Comparison of ENCODE assay signal across 8 cellular contexts in genomic region chr17:33049781-33050414, GRCh38. TPM values are rescaled to one million over a fixed set of nuclear protein-coding genes. Genes with fewer than 3 reads are reported as not detected.
DNase-seq lines count a peak whose midpoint lies in the region; ATAC-seq and TF ChIP-seq lines count a peak whose summit lies in the region.

No MANE protein-coding gene starts in this region.

- CTCF ChIA-PET in CD4-positive, alpha-beta memory T cell (lab: Charles Lee; ENCODE audit: partially characterized antibody): interaction anchor here (0.6 to 1.9 kb wide), 3 partner anchors 8 to 48 kb away, joined by 3 to 13 read pairs (median 4); no protein-coding TSS in a partner anchor

- H3K9me3 ChIP-seq in CD4-positive, alpha-beta memory T cell (ENCODE audit: control insufficient read depth in 1 of 2, low read length in 2 of 2): no peaks in the 10 kb centered on the region
- H3K9me3 ChIP-seq in HAP-1 (no peaks in the 10 kb centered on the region), Peyer's patch (no peaks in the 10 kb centered on the region)

- TF ChIP-seq CTCF in Peyer's patch (IDR thresholded peaks at IDR 0.05): peak in 5 of 6 experiments; percentile 10 to 76 (median 69)

- H3K4me3 ChIP-seq in CD4-positive, alpha-beta memory T cell (ENCODE audit: low read length in 2 of 2): no peak overlapping the region
- no peak overlapping the region for H3K4me3 ChIP-seq in HAP-1
- H3K4me3 ChIP-seq in Peyer's patch: no peak overlapping the region

- H3K36me3 ChIP-seq in CD4-positive, alpha-beta memory T cell (ENCODE audit: insufficient read depth, low read length): no peaks in the 10 kb centered on the region
- H3K36me3 ChIP-seq in HAP-1 (replicated peaks): no peaks in the 10 kb centered on the region
- no peaks in the 10 kb centered on the region for H3K36me3 ChIP-seq in Peyer's patch

- no peak for ATAC-seq in GM21723 (IDR thresholded peaks at IDR 0.05; ENCODE audit: unreplicated experiment)

- H3K4me1 Mint-ChIP-seq in CD4-positive, alpha-beta memory T cell: no peaks in the 10 kb centered on the region

- H3K4me1 ChIP-seq in CD4-positive, alpha-beta memory T cell (ENCODE audit: insufficient read depth, low read length): no peaks in the 10 kb centered on the region
- H3K4me1 ChIP-seq in HAP-1 (no peaks in the 10 kb centered on the region), Peyer's patch (no peaks in the 10 kb centered on the region)

- in situ Hi-C loops in HAP-1 (cut with MboI; ENCODE audit: low sequenced_read_pairs): no loop called here

- peaks cover 8 to 14% of the 10 kb centered on the region in 2 donors for H3K27me3 Mint-ChIP-seq in CD4-positive, alpha-beta memory T cell

- intact Hi-C loops in CD4-positive, alpha-beta memory T cell (cut with micrococcal nuclease): no loop called here

- H3K27ac ChIP-seq in CD4-positive, alpha-beta memory T cell (ENCODE audit: low read depth, low read length): no peak overlapping the region
- no peak overlapping the region for H3K27ac ChIP-seq in Peyer's patch

- POLR2A ChIA-PET in CD4-positive, alpha-beta memory T cell (lab: Charles Lee; ENCODE audit: partially characterized antibody): no interaction called here

- H3K9me3 Mint-ChIP-seq in CD4-positive, alpha-beta memory T cell: no peaks in the 10 kb centered on the region

- no peak for TF ChIP-seq POLR2A in Peyer's patch (IDR thresholded peaks at IDR 0.05)

- H3K27ac Mint-ChIP-seq in CD4-positive, alpha-beta memory T cell: no peak overlapping the region

- no peaks in the 10 kb centered on the region for H3K27me3 ChIP-seq in CD4-positive, alpha-beta memory T cell (ENCODE audit: insufficient read depth, low read length)
- H3K27me3 ChIP-seq in HAP-1 (ENCODE audit: low read depth) (no peaks in the 10 kb centered on the region), Peyer's patch (no peaks in the 10 kb centered on the region)

- no peaks in the 10 kb centered on the region for H3K36me3 Mint-ChIP-seq in CD4-positive, alpha-beta memory T cell

- DNase-seq in CD4-positive, alpha-beta memory T cell: peak in 3 of 5 donors; percentile 0 to 15 (median 9)
- DNase-seq in HAP-1 (ENCODE audit: low spot score in 2 of 2) (peak; percentile 46 to 74), Peyer's patch (peak in 2 of 3 donors; percentile 56 to 80), amniotic stem cell (lab: John Stamatoyannopoulos, UW) (peak; percentile 3), inferior parietal cortex (ENCODE audit: extremely low spot score) (peak; percentile 39), DMS79 treated with DMSO at 0.1 percent for 48 hours (lab: John Stamatoyannopoulos, UW) (no peak)
- peak; percentile 3 to 32 (median 8) for DNase-seq in stimulated activated CD4-positive, alpha-beta T cell treated with anti-CD3 and anti-CD28 coated beads, TNF-alpha, amount 100 ng/mL, for 24 hours (ENCODE audit: low read depth in 3 of 3)

- no peak overlapping the region for H3K4me3 Mint-ChIP-seq in CD4-positive, alpha-beta memory T cell

RNA-seq across cellular contexts. Expression of gene SPACA3, which starts 58.3 kb away (rescaled TPM):
- total RNA-seq in CD4-positive, alpha-beta memory T cell: not detected
- not detected for polyA plus RNA-seq in CD4-positive, alpha-beta memory T cell
- total RNA-seq in Peyer's patch: not detected
